ENCODE assay signal across 29 cellular contexts in the genomic region with DNA sequence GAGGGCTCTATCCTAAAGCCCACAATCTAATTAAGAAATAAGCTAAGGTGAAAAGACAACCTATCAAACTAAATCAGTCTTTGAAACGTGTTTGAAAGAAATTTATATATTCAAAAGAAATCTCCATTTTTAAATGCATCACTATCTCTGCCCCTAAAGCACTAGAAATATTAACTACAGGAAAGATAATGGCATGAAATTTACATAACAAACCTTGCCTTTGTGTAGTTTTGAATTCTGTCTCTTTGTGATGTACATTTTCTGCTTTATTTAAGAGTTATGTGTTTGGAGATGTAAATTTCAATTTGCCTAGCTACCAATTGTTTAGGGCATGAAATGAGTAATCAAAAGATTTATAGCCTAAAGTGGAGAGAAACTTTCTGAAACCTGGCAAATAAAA.
"Had no signal": no experiment of that assay in that cellular context is flagged by ENCODE, and none has a peak within 500 bp of the region (broad histone marks: within the 10 kb centered on the region; RNA-seq: fewer than 3 reads in every experiment).

No MANE protein-coding gene starts in this region.

- H3K9me3 Mint-ChIP-seq: effector memory CD8-positive, alpha-beta T cell; stimulated activated effector memory CD8-positive, alpha-beta T cell treated with anti-CD3 and anti-CD28 coated beads, Interleukin-12 subunit alpha, Interleukin-12 subunit beta, amount 100 ng/mL, for 72 hours; type B pancreatic cell had no signal

- H3K27me3 ChIP-seq: esophagus squamous epithelium, left lung, sigmoid colon, stomach, testis, tibial artery had no signal

- H3K4me1 Mint-ChIP-seq: naive thymus-derived CD8-positive, alpha-beta T cell; nephron progenitor cell; stimulated activated effector memory CD8-positive, alpha-beta T cell treated with anti-CD3 and anti-CD28 coated beads, Interleukin-12 subunit alpha, Interleukin-12 subunit beta, amount 100 ng/mL, for 72 hours had no signal

- H3K27ac ChIP-seq: esophagus squamous epithelium, heart right ventricle, left lung, psoas muscle, sigmoid colon, stomach, testis, tibial artery had no signal

- H3K4me3 Mint-ChIP-seq: effector memory CD8-positive, alpha-beta T cell; naive thymus-derived CD8-positive, alpha-beta T cell; nephron progenitor cell; stimulated activated effector memory CD8-positive, alpha-beta T cell treated with anti-CD3 and anti-CD28 coated beads, Interleukin-12 subunit alpha, Interleukin-12 subunit beta, amount 100 ng/mL, for 72 hours; type B pancreatic cell had no signal

- H3K36me3 ChIP-seq: esophagus squamous epithelium, heart right ventricle, left lung, sigmoid colon, stomach, tibial artery had no signal

- DNase-seq: cortex of kidney; effector memory CD8-positive, alpha-beta T cell; erythroblast; esophagus squamous epithelium; foreskin melanocyte; glutamatergic neuron; heart right ventricle; hippocampal formation; left cardiac atrium; left lung; mesendoderm; midbrain; naive thymus-derived CD8-positive, alpha-beta T cell; nephron progenitor cell; nucleus accumbens; posterior cingulate gyrus; psoas muscle; right cardiac atrium; sigmoid colon; stimulated activated CD4-positive, alpha-beta T cell treated with anti-CD3 and anti-CD28 coated beads, Interleukin-2, amount 100 ng/mL, for 24 hours; stimulated activated CD4-positive, alpha-beta T cell treated with anti-CD3 and anti-CD28 coated beads, Interleukin-4, amount 100 ng/mL, for 24 hours; stimulated activated naive CD4-positive, alpha-beta T cell treated with Interleukin-2 at 50 U/mL for 16 hours; stomach; testis; tibial artery had no signal

- ATAC-seq: effector memory CD8-positive, alpha-beta T cell; heart right ventricle; left cardiac atrium; left lung; naive thymus-derived CD8-positive, alpha-beta T cell; psoas muscle; right cardiac atrium; stimulated activated effector memory CD8-positive, alpha-beta T cell treated with anti-CD3 and anti-CD28 coated beads, Interleukin-12 subunit alpha, Interleukin-12 subunit beta, amount 100 ng/mL, for 72 hours had no signal

- H3K9me3 ChIP-seq: esophagus squamous epithelium, heart right ventricle, left lung, psoas muscle, sigmoid colon, stomach, testis, tibial artery had no signal

- FAIRE-seq: endometrium, keratinocyte had no signal

- H3K4me1 ChIP-seq: esophagus squamous epithelium, heart right ventricle, left lung, psoas muscle, sigmoid colon, stomach, testis, tibial artery had no signal

- H3K27me3 Mint-ChIP-seq: effector memory CD8-positive, alpha-beta T cell; type B pancreatic cell had no signal

- H3K36me3 Mint-ChIP-seq: naive thymus-derived CD8-positive, alpha-beta T cell; stimulated activated effector memory CD8-positive, alpha-beta T cell treated with anti-CD3 and anti-CD28 coated beads, Interleukin-12 subunit alpha, Interleukin-12 subunit beta, amount 100 ng/mL, for 72 hours; type B pancreatic cell had no signal

- H3K27ac Mint-ChIP-seq: effector memory CD8-positive, alpha-beta T cell; naive thymus-derived CD8-positive, alpha-beta T cell; nephron progenitor cell; stimulated activated effector memory CD8-positive, alpha-beta T cell treated with anti-CD3 and anti-CD28 coated beads, Interleukin-12 subunit alpha, Interleukin-12 subunit beta, amount 100 ng/mL, for 72 hours; type B pancreatic cell had no signal

- H3K4me3 ChIP-seq: esophagus squamous epithelium, heart right ventricle, left lung, psoas muscle, sigmoid colon, stomach, testis, tibial artery had no signal
